11 cellular contexts compared by ENCODE assay signal in the genomic region with DNA sequence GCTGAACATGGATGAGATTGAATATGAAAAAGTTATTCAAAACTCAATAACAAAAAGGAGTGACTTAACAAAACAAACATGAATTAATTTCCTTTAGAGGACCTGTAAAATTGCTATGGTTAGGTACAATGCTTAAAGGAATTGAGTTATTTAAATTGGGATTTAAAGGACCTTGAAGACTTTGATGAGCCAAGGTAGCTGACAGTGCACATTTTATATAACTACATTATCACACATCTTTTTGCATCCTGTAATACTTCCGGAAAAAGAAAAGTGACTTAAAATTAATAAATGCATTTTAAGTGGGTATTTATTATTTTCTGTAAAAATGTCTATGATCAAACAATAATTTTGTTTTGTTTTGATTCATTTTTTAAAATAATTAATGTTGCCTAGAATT.
"Had no signal": no experiment of that assay in that cellular context is flagged by ENCODE, and none has a peak within 500 bp of the region (broad histone marks: within the 10 kb centered on the region; RNA-seq: fewer than 3 reads in every experiment).

No MANE protein-coding gene starts in this region.

- H3K27ac ChIP-seq: GM23248 had no signal

- FAIRE-seq: H1, H54 had no signal

- H3K9ac ChIP-seq: GM23248 had no signal

- H3K4me3 ChIP-seq: GM23248, GM23338, HAP-1 had no signal

- DNase-seq: GM23248, GOT3, H7, H9, HCEC 1CT, HFFc6 had no signal

- H3K9me3 ChIP-seq: HAP-1 had no signal

- ATAC-seq: GM23338, HCT116 had no signal

- H2AFZ ChIP-seq: GM23248, GM23338 had no signal

- H3K36me3 ChIP-seq: HAP-1 had no signal

- H3K4me1 ChIP-seq: HAP-1 had no signal

- H3K4me2 ChIP-seq: GM23338 had no signal
